16 cellular contexts compared by ENCODE assay signal in genomic region chr10:106652279-106652678, GRCh38.
DNase-seq lines count a peak whose midpoint lies in the region; ATAC-seq, FAIRE-seq and TF ChIP-seq lines count a peak whose summit lies in the region.
"Had no signal": no experiment of that assay in that cellular context is flagged by ENCODE, and none has a peak within 500 bp of the region (broad histone marks: within the 10 kb centered on the region; RNA-seq: fewer than 3 reads in every experiment).

No MANE protein-coding gene starts in this region.

- no peaks in the 10 kb centered on the region for H3K9me3 ChIP-seq in BLaER1
- H3K9me3 ChIP-seq in small intestine (ENCODE audit: control insufficient read depth, low read depth): no peaks in the 10 kb centered on the region
- no peaks in the 10 kb centered on the region for H3K9me3 ChIP-seq in gastrocnemius medialis
- H3K9me3 ChIP-seq: Caco-2, sigmoid colon, suprapubic skin had no signal

- no peak for TF ChIP-seq CTCF in RWPE1 (conservative IDR thresholded peaks at IDR 0.05; ENCODE audit: low read depth)
- TF ChIP-seq CTCF in gastrocnemius medialis (IDR thresholded peaks at IDR 0.05 in 4 of 5, conservative IDR thresholded peaks at IDR 0.05 in 1 of 5): no peak

- intact Hi-C loops in gastrocnemius medialis (cut with DNase I; ENCODE audit: low total_unique reads): no loop called here

- TF ChIP-seq POLR2A in gastrocnemius medialis (IDR thresholded peaks at IDR 0.05): no peak

- no peak overlapping the region for H3K9ac ChIP-seq in BLaER1

- CTCF ChIA-PET in RWPE1 (lab: Yijun Ruan, JAX): interaction anchor here (0.6 kb wide), 1 partner anchor 225 kb away, joined by 3 read pairs; no protein-coding TSS in a partner anchor

- in situ Hi-C loops in gastrocnemius medialis (cut with MboI; ENCODE audit: low sequenced_read_pairs in 4 of 4): no loop called here

- H3K4me2 ChIP-seq in BLaER1: peak overlapping the region; percentile 43

- no peak for FAIRE-seq in small intestine (lab: Jason Lieb, UNC)
- FAIRE-seq: endothelial cell of umbilical vein, GM12891 had no signal

- H3K27me3 ChIP-seq in BLaER1: no peaks in the 10 kb centered on the region
- no peaks in the 10 kb centered on the region for H3K27me3 ChIP-seq in small intestine (ENCODE audit: control insufficient read depth in 2 of 2, insufficient read depth in 2 of 2, low read length in 2 of 2)
- H3K27me3 ChIP-seq in gastrocnemius medialis: no peaks in the 10 kb centered on the region
- H3K27me3 ChIP-seq: sigmoid colon, suprapubic skin had no signal

- no peak overlapping the region for H3K27ac ChIP-seq in BLaER1
- H3K27ac ChIP-seq in RWPE1: no peak overlapping the region
- H3K27ac ChIP-seq in small intestine (ENCODE audit: low read depth in 1 of 2, low read length in 1 of 2): no peak overlapping the region
- H3K27ac ChIP-seq in gastrocnemius medialis: no peak overlapping the region
- H3K27ac ChIP-seq: sigmoid colon, SK-N-MC, suprapubic skin had no signal

- H3K4me1 ChIP-seq in BLaER1 (peaks cover 12% of the 10 kb centered on the region), small intestine (ENCODE audit: control insufficient read depth in 2 of 2, insufficient read depth in 1 of 2, low read depth in 1 of 2, low read length in 1 of 2) (no peaks in the 10 kb centered on the region), gastrocnemius medialis (no peaks in the 10 kb centered on the region)
- H3K4me1 ChIP-seq: Caco-2, sigmoid colon, suprapubic skin had no signal

- no peak overlapping the region for H3K4me3 ChIP-seq in BLaER1
- no peak overlapping the region for H3K4me3 ChIP-seq in small intestine (ENCODE audit: low read depth in 1 of 2, low read length in 2 of 2)
- H3K4me3 ChIP-seq in gastrocnemius medialis: no peak overlapping the region
- H3K4me3 ChIP-seq: lung, sigmoid colon, SK-N-MC, suprapubic skin had no signal

- peak; percentile 38 for DNase-seq in M059J (ENCODE audit: low read depth)
- DNase-seq in RWPE1 (ENCODE audit: low spot score): peak; percentile 4
- no peak for DNase-seq in small intestine
- DNase-seq in gastrocnemius medialis: no peak
- no peak for DNase-seq in left lobe of liver (ENCODE audit: low spot score)
- DNase-seq: Caco-2, NCI-H1048, sigmoid colon had no signal

- no peaks in the 10 kb centered on the region for H4K20me1 ChIP-seq in BLaER1

- H3K36me3 ChIP-seq in BLaER1 (no peaks in the 10 kb centered on the region), small intestine (ENCODE audit: control insufficient read depth in 2 of 2, insufficient read depth in 2 of 2, low read length in 2 of 2) (no peaks in the 10 kb centered on the region), gastrocnemius medialis (no peaks in the 10 kb centered on the region)
- H3K36me3 ChIP-seq: sigmoid colon, suprapubic skin had no signal

- POLR2A ChIA-PET in RWPE1 (lab: Yijun Ruan, JAX; ENCODE audit: low non-redundant PET): no interaction called here

- peak; percentile 76 for ATAC-seq in GM18867 (IDR thresholded peaks at IDR 0.05; ENCODE audit: unreplicated experiment)
- no peak for ATAC-seq in gastrocnemius medialis
- ATAC-seq in HG02884 (IDR thresholded peaks at IDR 0.05; ENCODE audit: unreplicated experiment): no peak
- ATAC-seq in left lobe of liver: no peak

- WGBS in small intestine, 3 donors: 84 to 89% (median 84%) methylated on average over 9 of the region's 9 CpGs

Comparison
In these comparisons a context has a peak if more than half of its experiments do, and no peak if none do; other contexts are left out.
1. DNase-seq: peak in M059J (single experiment) and RWPE1 (single experiment); none in small intestine (single experiment), gastrocnemius medialis (0 of 2) and left lobe of liver (single experiment).